Comparison of ENCODE assay signal across 21 cellular contexts in the genomic region with DNA sequence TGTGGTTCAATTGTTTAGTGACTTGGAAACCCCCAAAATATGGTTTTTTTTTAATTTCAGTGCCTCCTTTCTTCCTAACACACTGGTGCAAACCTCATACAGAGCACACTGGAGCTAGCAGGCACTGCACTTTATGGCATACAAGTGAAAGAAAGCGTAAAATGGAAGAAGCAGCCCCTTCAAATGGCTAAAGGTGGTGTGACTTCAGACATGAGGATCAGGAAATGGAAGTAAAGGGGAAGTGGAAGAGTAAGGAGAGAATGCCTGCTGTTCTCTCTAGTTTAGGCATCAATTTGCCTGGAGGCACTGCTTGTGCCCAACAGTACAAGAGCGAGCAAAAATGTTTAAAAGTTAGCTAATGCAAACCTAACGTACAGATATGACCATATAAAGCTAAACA. TPM values are rescaled to one million over a fixed set of nuclear protein-coding genes. Genes with fewer than 3 reads are reported as not detected.
DNase-seq lines count a peak whose midpoint lies in the region; ATAC-seq and TF ChIP-seq lines count a peak whose summit lies in the region.
"Had no signal": no experiment of that assay in that cellular context is flagged by ENCODE, and none has a peak within 500 bp of the region (broad histone marks: within the 10 kb centered on the region; RNA-seq: fewer than 3 reads in every experiment).

No MANE protein-coding gene starts in this region.

- DNase-seq in CD8-positive, alpha-beta T cell = no peak
- DNase-seq in HCT116 (ENCODE audit: low read depth, low spot score) (no peak), endothelial cell (ENCODE audit: low spot score) (no peak), HCEC 1CT (no peak)
- no peak for DNase-seq in stimulated activated naive CD4-positive, alpha-beta T cell (lab: John Stamatoyannopoulos, UW)
- DNase-seq: Caco-2; CD4-positive, alpha-beta T cell; DMS 273 treated with DMSO at 0.1 percent for 48 hours; DMS79 treated with DMSO at 0.1 percent for 48 hours; KG1; NCI-H1048; NCI-H1417 treated with DMSO at 0.1 percent for 48 hours; NCI-H187; NCI-H446; NCI-H526 had no signal

- no peak overlapping the region for H3K4me3 ChIP-seq in CD8-positive, alpha-beta T cell (ENCODE audit: low read depth, low read length)
- H3K4me3 ChIP-seq in HCT116 (replicated peaks in 1 of 2; ENCODE audit: low read depth in 1 of 2, low read length in 2 of 2) = no peak overlapping the region
- H3K4me3 ChIP-seq: GM23338, HAP-1, SJSA1 had no signal

- no peaks in the 10 kb centered on the region for H3K9me2 ChIP-seq in HCT116 (ENCODE audit: insufficient read depth)

- peaks cover 45% of the 10 kb centered on the region for H3K36me3 Mint-ChIP-seq in CD8-positive, alpha-beta T cell
- peaks cover 21% of the 10 kb centered on the region for H3K36me3 Mint-ChIP-seq in endothelial cell (ENCODE audit: low read depth, unreplicated experiment)

- no peak overlapping the region for H3K4me3 Mint-ChIP-seq in CD8-positive, alpha-beta T cell
- peak overlapping the region; percentile 56 for H3K4me3 Mint-ChIP-seq in endothelial cell (ENCODE audit: unreplicated experiment)
- H3K4me3 Mint-ChIP-seq: CD4-positive, alpha-beta T cell; GM23338 had no signal

- no peak for TF ChIP-seq CTCF in CD8-positive, alpha-beta T cell (IDR thresholded peaks at IDR 0.05)
- TF ChIP-seq CTCF in HCT116 (IDR thresholded peaks at IDR 0.05 in 2 of 3, conservative IDR thresholded peaks at IDR 0.05 in 1 of 3; ENCODE audit: borderline replicate concordance in 1 of 3, insufficient read depth in 1 of 3, low read depth in 2 of 3, low read length in 2 of 3) (no peak), endothelial cell (IDR thresholded peaks at IDR 0.05; ENCODE audit: unreplicated experiment) (no peak)

- CTCF ChIA-PET in CD8-positive, alpha-beta T cell (lab: Charles Lee) = interaction anchor here (0.6 kb wide), 1 partner anchor 16 kb away, joined by 4 read pairs; no protein-coding TSS in a partner anchor
- CTCF ChIA-PET in HCT116 (lab: Charles Lee) = no interaction called here

- H3K27me3 ChIP-seq in CD8-positive, alpha-beta T cell (ENCODE audit: insufficient read depth, low read length) = no peaks in the 10 kb centered on the region
- H3K27me3 ChIP-seq in HCT116 (ENCODE audit: insufficient read depth, low read length) = no peaks in the 10 kb centered on the region
- H3K27me3 ChIP-seq: SJSA1 had no signal

- H3K27ac ChIP-seq in CD8-positive, alpha-beta T cell (ENCODE audit: low read depth, low read length) = no peak overlapping the region
- H3K27ac ChIP-seq in HCT116 (ENCODE audit: low read depth, low read length) = no peak overlapping the region
- H3K27ac ChIP-seq: SJSA1 had no signal

- ATAC-seq in CD8-positive, alpha-beta T cell = no peak
- ATAC-seq in HCT116 = no peak
- no peak for ATAC-seq in SK-N-SH treated with all-trans-retinoic acid at 6 μM for 48 hours
- no peak for ATAC-seq in HG02884 (IDR thresholded peaks at IDR 0.05; ENCODE audit: unreplicated experiment)
- no peak for ATAC-seq in HG02852 (IDR thresholded peaks at IDR 0.05; ENCODE audit: unreplicated experiment)
- ATAC-seq: GM23338 had no signal

- H3K36me3 ChIP-seq in CD8-positive, alpha-beta T cell (ENCODE audit: insufficient read depth, low read length) = no peaks in the 10 kb centered on the region
- H3K36me3 ChIP-seq in HCT116 (ENCODE audit: control insufficient read depth in 1 of 2, insufficient read depth in 2 of 2, low read length in 2 of 2) = peaks cover 4 to 6% of the 10 kb centered on the region in 2 experiments; a peak in 1 of 4 replicates
- H3K36me3 ChIP-seq: SJSA1 had no signal

- no peak for TF ChIP-seq POLR2A in HCT116 (IDR thresholded peaks at IDR 0.05; ENCODE audit: borderline replicate concordance, extremely low read depth, insufficient read depth, insufficient read length)

- H3K9ac ChIP-seq in HCT116 (ENCODE audit: low read length) = no peak overlapping the region

- H3K4me1 Mint-ChIP-seq in CD8-positive, alpha-beta T cell (ENCODE audit: low read depth) = peaks cover 67% of the 10 kb centered on the region
- peaks cover 5% of the 10 kb centered on the region for H3K4me1 Mint-ChIP-seq in endothelial cell (ENCODE audit: unreplicated experiment)

- H3K9me3 ChIP-seq in CD8-positive, alpha-beta T cell (ENCODE audit: low read length) = no peaks in the 10 kb centered on the region
- peaks cover 3 to 5% of the 10 kb centered on the region in 2 experiments; a peak in 2 of 4 replicates for H3K9me3 ChIP-seq in HCT116 (ENCODE audit: control insufficient read depth in 1 of 2, insufficient read depth in 1 of 2, low read depth in 1 of 2, low read length in 2 of 2)
- H3K9me3 ChIP-seq: HAP-1, SJSA1 had no signal

- peak overlapping the region; percentile 2 for H3K27ac Mint-ChIP-seq in CD8-positive, alpha-beta T cell
- no peak overlapping the region for H3K27ac Mint-ChIP-seq in endothelial cell (ENCODE audit: unreplicated experiment)
- H3K27ac Mint-ChIP-seq: CD4-positive, alpha-beta T cell; GM23338 had no signal

- no peak overlapping the region for H3K4me2 ChIP-seq in HCT116 (ENCODE audit: low read length)
- H3K4me2 ChIP-seq: GM23338 had no signal

- intact Hi-C loops in CD8-positive, alpha-beta T cell (cut with DNase I, micrococcal nuclease) = loop anchor here (5.0 to 10.0 kb wide), 4 partner anchors 178 to 760 kb away; a partner anchor contains a TSS
- intact Hi-C loops in HCT116 (cut with micrococcal nuclease) = loop anchor here (5.0 kb wide), 1 partner anchor 38 kb away; no protein-coding TSS in a partner anchor

- H3K4me1 ChIP-seq in CD8-positive, alpha-beta T cell (ENCODE audit: insufficient read depth, low read length) = peaks cover 39% of the 10 kb centered on the region
- peaks cover 5 to 6% of the 10 kb centered on the region in 2 experiments; a peak in 3 of 4 replicates for H3K4me1 ChIP-seq in HCT116 (ENCODE audit: control insufficient read depth in 1 of 2, insufficient read depth in 2 of 2, low read length in 2 of 2)

- RAD21 ChIA-PET in HCT116 (lab: Charles Lee; ENCODE audit: low non-redundant PET in 1 of 2, low total read pairs in 2 of 2, uncharacterized antibody in 2 of 2, unreplicated experiment in 2 of 2) = no interaction called here

- no peaks in the 10 kb centered on the region for H3K27me3 Mint-ChIP-seq in CD8-positive, alpha-beta T cell (ENCODE audit: low read depth)
- H3K27me3 Mint-ChIP-seq in endothelial cell (ENCODE audit: unreplicated experiment) = no peaks in the 10 kb centered on the region
- H3K27me3 Mint-ChIP-seq: CD4-positive, alpha-beta T cell had no signal

- peaks cover 3% of the 10 kb centered on the region for H3K9me3 Mint-ChIP-seq in CD8-positive, alpha-beta T cell
- no peaks in the 10 kb centered on the region for H3K9me3 Mint-ChIP-seq in endothelial cell (ENCODE audit: unreplicated experiment)

- H4K20me1 ChIP-seq in HCT116 (ENCODE audit: insufficient read depth) = no peaks in the 10 kb centered on the region; the same call in 1 of the 2 replicates

- H2AFZ ChIP-seq in HCT116 (ENCODE audit: low read depth, low read length, poor library complexity, severe bottlenecking) = no peak overlapping the region
- H2AFZ ChIP-seq: GM23338 had no signal

- POLR2A ChIA-PET in CD8-positive, alpha-beta T cell (lab: Charles Lee) = no interaction called here
- POLR2A ChIA-PET in HCT116 (lab: Charles Lee) = no interaction called here

- no peak for TF ChIP-seq RAD21 in HCT116 (IDR thresholded peaks at IDR 0.05; ENCODE audit: low read depth)

- H3K79me2 ChIP-seq in HCT116 (ENCODE audit: insufficient read depth, low read length) = peaks cover 94% of the 10 kb centered on the region

- BruUV-seq in HCT116 (replicated peaks; lab: Mats Ljungman, UMichigan) = no TSS peak

TF ChIP-seq in HCT116, 20 proteins besides CTCF, POLR2A, EP300 and RAD21:
- TF ChIP-seq, protein P1, sequence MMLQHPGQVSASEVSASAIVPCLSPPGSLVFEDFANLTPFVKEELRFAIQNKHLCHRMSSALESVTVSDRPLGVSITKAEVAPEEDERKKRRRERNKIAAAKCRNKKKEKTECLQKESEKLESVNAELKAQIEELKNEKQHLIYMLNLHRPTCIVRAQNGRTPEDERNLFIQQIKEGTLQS (IDR thresholded peaks at IDR 0.05) = no peak
- TF ChIP-seq CBX3 (IDR thresholded peaks at IDR 0.05; ENCODE audit: low read depth) = peak; percentile 64; the same call in 1 of the 2 replicates
TF ChIP-seq in HCT116: peak in this region for 1.

TF ChIP-seq in SK-N-SH treated with all-trans-retinoic acid at 6 μM for 48 hours, 23 proteins besides CTCF, POLR2A, EP300 and RAD21:
- peak; percentile 38; the same call in 1 of the 2 replicates for TF ChIP-seq ZFP30 (CRISPR knock-in tag; IDR thresholded peaks at IDR 0.05)
- TF ChIP-seq RARB (CRISPR knock-in tag; IDR thresholded peaks at IDR 0.05) = no peak
TF ChIP-seq in SK-N-SH treated with all-trans-retinoic acid at 6 μM for 48 hours: peak in this region for 1.

RNA-seq across cellular contexts. Expression of a gene that starts 5.7 kb away (rescaled TPM):
- 100 to 1,000 TPM in 1 of 2 experiments, 10 to 100 TPM in 1; 96.7 to 103 TPM for total RNA-seq in CD8-positive, alpha-beta T cell
- total RNA-seq in HCT116 (2021; ENCODE audit: unreplicated experiment) (43.1 TPM), endothelial cell (ENCODE audit: unreplicated experiment) (73.7 TPM)
- polyA plus RNA-seq in HCT116 (2012) = 25.9 and 35.7 TPM in 2 replicates

RNA-seq across cellular contexts. Expression of a gene that starts 6.1 kb away (rescaled TPM):
- total RNA-seq in CD8-positive, alpha-beta T cell = 1 to 10 TPM; 1.4 to 2.0 TPM
- 11.2 TPM for total RNA-seq in HCT116 (2021; ENCODE audit: unreplicated experiment)
- polyA plus RNA-seq in HCT116 (2012) = 25.1 and 25.5 TPM in 2 replicates
- total RNA-seq in endothelial cell (ENCODE audit: unreplicated experiment) = 24.7 TPM
